14 cellular contexts compared by ENCODE assay signal in genomic region chr9:129467739-129468666, GRCh38.
"Had no signal": no experiment of that assay in that cellular context is flagged by ENCODE, and none has a peak within 500 bp of the region (broad histone marks: within the 10 kb centered on the region; RNA-seq: fewer than 3 reads in every experiment).

No MANE protein-coding gene starts in this region.

- H3K4me3 Mint-ChIP-seq: activated naive CD8-positive, alpha-beta T cell; naive thymus-derived CD8-positive, alpha-beta T cell; stimulated activated naive CD8-positive, alpha-beta T cell treated with anti-CD3 and anti-CD28 coated beads, Interleukin-15, amount 100 ng/mL, for 72 hours had no signal

- H3K4me3 ChIP-seq: breast epithelium, esophagus muscularis mucosa, lung, mucosa of descending colon, testis, uterus had no signal

- H3K36me3 ChIP-seq: breast epithelium, esophagus muscularis mucosa, uterus had no signal

- H3K9me3 Mint-ChIP-seq: naive thymus-derived CD8-positive, alpha-beta T cell; stimulated activated naive CD8-positive, alpha-beta T cell treated with anti-CD3 and anti-CD28 coated beads, Interleukin-15, amount 100 ng/mL, for 72 hours had no signal

- H3K36me3 Mint-ChIP-seq: activated naive CD8-positive, alpha-beta T cell; naive thymus-derived CD8-positive, alpha-beta T cell had no signal

- H3K27ac Mint-ChIP-seq: activated naive CD8-positive, alpha-beta T cell had no signal

- ATAC-seq: left cardiac atrium; mucosa of descending colon; naive thymus-derived CD8-positive, alpha-beta T cell; stimulated activated naive CD8-positive, alpha-beta T cell treated with anti-CD3 and anti-CD28 coated beads, Interleukin-15, amount 100 ng/mL, for 72 hours had no signal

- H3K9me3 ChIP-seq: breast epithelium, esophagus muscularis mucosa, mucosa of descending colon, testis, uterus had no signal

- DNase-seq: activated CD4-positive, alpha-beta T cell treated with anti-CD3 and anti-CD28 coated beads for 48 hours; activated CD8-positive, alpha-beta memory T cell treated with anti-CD3 and anti-CD28 coated beads for 24 hours; left cardiac atrium; naive thymus-derived CD8-positive, alpha-beta T cell; stimulated activated CD4-positive, alpha-beta T cell treated with anti-CD3 and anti-CD28 coated beads, Interleukin-4, amount 100 ng/mL, for 24 hours; stimulated activated naive CD8-positive, alpha-beta T cell treated with anti-CD3 and anti-CD28 coated beads, Interleukin-15, amount 100 ng/mL, for 72 hours; testis; uterus had no signal

- H3K27me3 Mint-ChIP-seq: activated naive CD8-positive, alpha-beta T cell; stimulated activated naive CD8-positive, alpha-beta T cell treated with anti-CD3 and anti-CD28 coated beads, Interleukin-15, amount 100 ng/mL, for 72 hours had no signal

- H3K27me3 ChIP-seq: breast epithelium, esophagus muscularis mucosa, testis, uterus had no signal

- H3K27ac ChIP-seq: breast epithelium, esophagus muscularis mucosa, testis, uterus, VCaP had no signal
